In the genomic region with DNA sequence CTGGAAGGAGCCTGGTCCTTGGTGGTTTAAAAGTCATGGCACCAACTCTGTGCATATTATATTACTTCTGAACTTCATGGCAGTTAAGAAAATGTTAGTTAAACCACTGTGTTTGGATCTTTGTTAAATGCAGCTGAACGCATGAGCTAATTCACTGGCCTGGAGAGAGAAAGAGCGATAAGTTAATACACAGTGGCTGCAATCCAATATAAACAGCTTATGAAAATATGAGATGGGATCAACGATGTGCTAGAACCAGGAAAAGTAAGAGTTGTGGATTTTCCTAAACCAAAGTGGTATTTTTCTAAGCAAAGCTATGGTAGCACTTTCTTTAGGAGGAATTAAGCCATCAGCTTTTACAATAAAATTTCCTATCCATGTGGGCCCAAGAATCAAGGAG, we compare ENCODE assay signal across 17 cellular contexts.
"Had no signal": no experiment of that assay in that cellular context is flagged by ENCODE, and none has a peak within 500 bp of the region (broad histone marks: within the 10 kb centered on the region; RNA-seq: fewer than 3 reads in every experiment).

No MANE protein-coding gene starts in this region.

- H3K4me3 ChIP-seq: colonic mucosa, left ventricle myocardium inferior, ovary, thoracic aorta had no signal

- H3K4me3 Mint-ChIP-seq: activated CD4-positive, alpha-beta memory T cell treated with anti-CD3 and anti-CD28 coated beads for 36 hours; activated naive CD8-positive, alpha-beta T cell treated with anti-CD3 and anti-CD28 coated beads, Interleukin-2, amount 10 ng/mL, durations not matched to agents 7 days and 5 days; activated T-cell treated with anti-CD3 and anti-CD28 coated beads, Interleukin-2, amount 50 U/mL, for 4 hours; memory B cell; stimulated activated naive CD8-positive, alpha-beta T cell treated with anti-CD3 and anti-CD28 coated beads, Interleukin-15, amount 100 ng/mL, for 72 hours; T-cell had no signal

- H3K36me3 ChIP-seq: colonic mucosa, left ventricle myocardium inferior, ovary, thoracic aorta had no signal

- ATAC-seq: activated T-cell treated with anti-CD3 and anti-CD28 coated beads, Interleukin-2, amount 50 U/mL, for 4 hours; stimulated activated naive CD8-positive, alpha-beta T cell treated with anti-CD3 and anti-CD28 coated beads, Interleukin-15, amount 100 ng/mL, for 72 hours; T-cell had no signal

- H3K27ac Mint-ChIP-seq: activated CD4-positive, alpha-beta memory T cell treated with anti-CD3 and anti-CD28 coated beads for 36 hours; activated naive CD8-positive, alpha-beta T cell treated with anti-CD3 and anti-CD28 coated beads, Interleukin-2, amount 10 ng/mL, durations not matched to agents 7 days and 5 days; memory B cell; stimulated activated naive CD8-positive, alpha-beta T cell treated with anti-CD3 and anti-CD28 coated beads, Interleukin-15, amount 100 ng/mL, for 72 hours; T-cell had no signal

- DNase-seq: activated CD4-positive, alpha-beta memory T cell treated with anti-CD3 and anti-CD28 coated beads for 36 hours; activated gamma-delta T cell treated with Interleukin-2 at 50 U/mL for 16 hours; activated naive CD8-positive, alpha-beta T cell treated with anti-CD3 and anti-CD28 coated beads, Interleukin-2, amount 10 ng/mL, durations not matched to agents 7 days and 5 days; activated T-cell treated with anti-CD3 and anti-CD28 coated beads, Interleukin-2, amount 50 U/mL, for 4 hours; anterior cingulate cortex; colonic mucosa; effector memory CD4-positive, alpha-beta T cell; left ventricle myocardium inferior; ovary; stimulated activated CD4-positive, alpha-beta T cell treated with anti-CD3 and anti-CD28 coated beads, Interleukin-15, amount 100 ng/mL, for 24 hours; stimulated activated CD4-positive, alpha-beta T cell treated with anti-CD3 and anti-CD28 coated beads, Interleukin-4, amount 100 ng/mL, for 4 hours; stimulated activated naive CD8-positive, alpha-beta T cell treated with anti-CD3 and anti-CD28 coated beads, Interleukin-15, amount 100 ng/mL, for 72 hours; T-cell; T1000 had no signal

- H3K4me1 Mint-ChIP-seq: activated naive CD8-positive, alpha-beta T cell treated with anti-CD3 and anti-CD28 coated beads, Interleukin-2, amount 10 ng/mL, durations not matched to agents 7 days and 5 days; memory B cell; stimulated activated naive CD8-positive, alpha-beta T cell treated with anti-CD3 and anti-CD28 coated beads, Interleukin-15, amount 100 ng/mL, for 72 hours; T-cell had no signal

- H3K27ac ChIP-seq: colonic mucosa, epithelial cell of prostate, left ventricle myocardium inferior, ovary, thoracic aorta had no signal

- H3K4me1 ChIP-seq: colonic mucosa, left ventricle myocardium inferior had no signal

- H3K9me3 Mint-ChIP-seq: activated CD4-positive, alpha-beta memory T cell treated with anti-CD3 and anti-CD28 coated beads for 36 hours; activated naive CD8-positive, alpha-beta T cell treated with anti-CD3 and anti-CD28 coated beads, Interleukin-2, amount 10 ng/mL, durations not matched to agents 7 days and 5 days; activated T-cell treated with anti-CD3 and anti-CD28 coated beads, Interleukin-2, amount 50 U/mL, for 4 hours; memory B cell; stimulated activated naive CD8-positive, alpha-beta T cell treated with anti-CD3 and anti-CD28 coated beads, Interleukin-15, amount 100 ng/mL, for 72 hours; T-cell had no signal

- H3K27me3 ChIP-seq: colonic mucosa, ovary had no signal

- H3K9me3 ChIP-seq: colonic mucosa, left ventricle myocardium inferior, ovary, thoracic aorta had no signal

- H3K36me3 Mint-ChIP-seq: activated CD4-positive, alpha-beta memory T cell treated with anti-CD3 and anti-CD28 coated beads for 36 hours; activated naive CD8-positive, alpha-beta T cell treated with anti-CD3 and anti-CD28 coated beads, Interleukin-2, amount 10 ng/mL, durations not matched to agents 7 days and 5 days; memory B cell; T-cell had no signal
